1 cellular context compared by ENCODE assay signal in the genomic region with DNA sequence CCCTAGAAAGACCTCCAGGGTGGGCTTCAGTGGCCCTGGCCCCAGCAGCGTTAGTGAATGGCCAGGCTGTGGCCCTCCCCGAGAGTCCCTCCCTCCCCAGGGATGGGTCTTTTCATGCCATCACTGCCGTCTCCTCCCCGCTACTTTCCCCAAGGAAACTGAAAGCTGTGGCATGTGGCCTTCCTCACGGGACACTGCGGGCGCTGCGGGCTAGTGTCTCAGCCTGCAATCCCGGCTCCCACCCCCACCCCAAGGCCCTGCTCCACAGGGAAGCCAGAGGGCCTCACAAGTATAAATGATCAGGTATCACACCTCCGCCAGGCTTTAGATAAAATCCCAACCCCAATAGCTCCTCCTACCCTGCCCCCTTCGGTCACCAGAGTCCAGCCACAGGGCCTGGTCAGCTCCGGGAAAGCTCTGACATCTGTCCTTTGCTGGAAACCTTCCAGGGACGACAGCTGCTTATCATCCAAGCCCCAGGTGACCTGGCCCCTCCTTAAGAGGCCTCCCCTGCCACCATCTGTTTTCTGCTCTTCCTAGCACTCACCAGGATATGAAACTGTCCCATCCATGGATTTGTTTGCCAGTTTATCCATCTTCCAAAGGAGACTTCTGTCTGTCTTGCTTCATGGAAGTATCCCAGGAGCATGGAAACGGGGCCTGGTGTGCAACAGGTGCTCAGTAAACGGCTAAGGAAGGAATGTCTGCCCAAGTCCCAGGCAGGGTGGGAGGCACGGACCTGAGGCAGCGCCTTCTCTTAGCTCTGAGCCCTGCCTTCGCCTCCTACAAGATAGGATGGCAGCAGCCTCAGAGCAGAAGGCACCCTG.
TF ChIP-seq lines count a peak whose summit lies in the region.

No MANE protein-coding gene starts in this region.

TF ChIP-seq in H1, 55 proteins besides CTCF, POLR2A, EP300 and RAD21:
- TF ChIP-seq RNF2 (IDR thresholded peaks at IDR 0.05; ENCODE audit: borderline replicate concordance, low read depth, low read length, missing control alignments, poor library complexity, severe bottlenecking) (no peak), SP4 (IDR thresholded peaks at IDR 0.05; ENCODE audit: low read length) (no peak), CEBPB (IDR thresholded peaks at IDR 0.05; ENCODE audit: low read depth, low read length) (no peak), TAF7 (optimal IDR thresholded peaks at IDR 0.05; ENCODE audit: borderline replicate concordance, low read depth, low read length) (no peak), RXRA (IDR thresholded peaks at IDR 0.05; ENCODE audit: insufficient read depth, low read depth, low read length) (no peak), NANOG (IDR thresholded peaks at IDR 0.05; ENCODE audit: insufficient read depth, low read depth, low read length, poor library complexity, severe bottlenecking) (no peak), HDAC2 (IDR thresholded peaks at IDR 0.05; ENCODE audit: borderline replicate concordance in 1 of 2, low read depth in 2 of 2, low read length in 2 of 2) (no peak), CHD2 (IDR thresholded peaks at IDR 0.05; ENCODE audit: low read length) (no peak), BCL11A (IDR thresholded peaks at IDR 0.05; ENCODE audit: low read depth in 2 of 2, low read length in 2 of 2) (no peak), CREB1 (IDR thresholded peaks at IDR 0.05) (no peak), EZH2 (IDR thresholded peaks at IDR 0.05; ENCODE audit: low read depth, low read length, severe bottlenecking) (no peak), POU5F1 (IDR thresholded peaks at IDR 0.05; ENCODE audit: low read depth, low read length) (no peak), KDM1A (IDR thresholded peaks at IDR 0.05; ENCODE audit: borderline replicate concordance, low read length) (no peak), RBBP5 (IDR thresholded peaks at IDR 0.05; ENCODE audit: borderline replicate concordance, low read depth, low read length) (no peak), GABPA (IDR thresholded peaks at IDR 0.05; ENCODE audit: borderline replicate concordance, insufficient read depth, low read length) (no peak), NRF1 (IDR thresholded peaks at IDR 0.05; ENCODE audit: low read depth, low read length) (no peak), SP2 (IDR thresholded peaks at IDR 0.05; ENCODE audit: low read length) (no peak), SUZ12 (IDR thresholded peaks at IDR 0.05; ENCODE audit: low read length) (no peak)
- TF ChIP-seq, protein P1, sequence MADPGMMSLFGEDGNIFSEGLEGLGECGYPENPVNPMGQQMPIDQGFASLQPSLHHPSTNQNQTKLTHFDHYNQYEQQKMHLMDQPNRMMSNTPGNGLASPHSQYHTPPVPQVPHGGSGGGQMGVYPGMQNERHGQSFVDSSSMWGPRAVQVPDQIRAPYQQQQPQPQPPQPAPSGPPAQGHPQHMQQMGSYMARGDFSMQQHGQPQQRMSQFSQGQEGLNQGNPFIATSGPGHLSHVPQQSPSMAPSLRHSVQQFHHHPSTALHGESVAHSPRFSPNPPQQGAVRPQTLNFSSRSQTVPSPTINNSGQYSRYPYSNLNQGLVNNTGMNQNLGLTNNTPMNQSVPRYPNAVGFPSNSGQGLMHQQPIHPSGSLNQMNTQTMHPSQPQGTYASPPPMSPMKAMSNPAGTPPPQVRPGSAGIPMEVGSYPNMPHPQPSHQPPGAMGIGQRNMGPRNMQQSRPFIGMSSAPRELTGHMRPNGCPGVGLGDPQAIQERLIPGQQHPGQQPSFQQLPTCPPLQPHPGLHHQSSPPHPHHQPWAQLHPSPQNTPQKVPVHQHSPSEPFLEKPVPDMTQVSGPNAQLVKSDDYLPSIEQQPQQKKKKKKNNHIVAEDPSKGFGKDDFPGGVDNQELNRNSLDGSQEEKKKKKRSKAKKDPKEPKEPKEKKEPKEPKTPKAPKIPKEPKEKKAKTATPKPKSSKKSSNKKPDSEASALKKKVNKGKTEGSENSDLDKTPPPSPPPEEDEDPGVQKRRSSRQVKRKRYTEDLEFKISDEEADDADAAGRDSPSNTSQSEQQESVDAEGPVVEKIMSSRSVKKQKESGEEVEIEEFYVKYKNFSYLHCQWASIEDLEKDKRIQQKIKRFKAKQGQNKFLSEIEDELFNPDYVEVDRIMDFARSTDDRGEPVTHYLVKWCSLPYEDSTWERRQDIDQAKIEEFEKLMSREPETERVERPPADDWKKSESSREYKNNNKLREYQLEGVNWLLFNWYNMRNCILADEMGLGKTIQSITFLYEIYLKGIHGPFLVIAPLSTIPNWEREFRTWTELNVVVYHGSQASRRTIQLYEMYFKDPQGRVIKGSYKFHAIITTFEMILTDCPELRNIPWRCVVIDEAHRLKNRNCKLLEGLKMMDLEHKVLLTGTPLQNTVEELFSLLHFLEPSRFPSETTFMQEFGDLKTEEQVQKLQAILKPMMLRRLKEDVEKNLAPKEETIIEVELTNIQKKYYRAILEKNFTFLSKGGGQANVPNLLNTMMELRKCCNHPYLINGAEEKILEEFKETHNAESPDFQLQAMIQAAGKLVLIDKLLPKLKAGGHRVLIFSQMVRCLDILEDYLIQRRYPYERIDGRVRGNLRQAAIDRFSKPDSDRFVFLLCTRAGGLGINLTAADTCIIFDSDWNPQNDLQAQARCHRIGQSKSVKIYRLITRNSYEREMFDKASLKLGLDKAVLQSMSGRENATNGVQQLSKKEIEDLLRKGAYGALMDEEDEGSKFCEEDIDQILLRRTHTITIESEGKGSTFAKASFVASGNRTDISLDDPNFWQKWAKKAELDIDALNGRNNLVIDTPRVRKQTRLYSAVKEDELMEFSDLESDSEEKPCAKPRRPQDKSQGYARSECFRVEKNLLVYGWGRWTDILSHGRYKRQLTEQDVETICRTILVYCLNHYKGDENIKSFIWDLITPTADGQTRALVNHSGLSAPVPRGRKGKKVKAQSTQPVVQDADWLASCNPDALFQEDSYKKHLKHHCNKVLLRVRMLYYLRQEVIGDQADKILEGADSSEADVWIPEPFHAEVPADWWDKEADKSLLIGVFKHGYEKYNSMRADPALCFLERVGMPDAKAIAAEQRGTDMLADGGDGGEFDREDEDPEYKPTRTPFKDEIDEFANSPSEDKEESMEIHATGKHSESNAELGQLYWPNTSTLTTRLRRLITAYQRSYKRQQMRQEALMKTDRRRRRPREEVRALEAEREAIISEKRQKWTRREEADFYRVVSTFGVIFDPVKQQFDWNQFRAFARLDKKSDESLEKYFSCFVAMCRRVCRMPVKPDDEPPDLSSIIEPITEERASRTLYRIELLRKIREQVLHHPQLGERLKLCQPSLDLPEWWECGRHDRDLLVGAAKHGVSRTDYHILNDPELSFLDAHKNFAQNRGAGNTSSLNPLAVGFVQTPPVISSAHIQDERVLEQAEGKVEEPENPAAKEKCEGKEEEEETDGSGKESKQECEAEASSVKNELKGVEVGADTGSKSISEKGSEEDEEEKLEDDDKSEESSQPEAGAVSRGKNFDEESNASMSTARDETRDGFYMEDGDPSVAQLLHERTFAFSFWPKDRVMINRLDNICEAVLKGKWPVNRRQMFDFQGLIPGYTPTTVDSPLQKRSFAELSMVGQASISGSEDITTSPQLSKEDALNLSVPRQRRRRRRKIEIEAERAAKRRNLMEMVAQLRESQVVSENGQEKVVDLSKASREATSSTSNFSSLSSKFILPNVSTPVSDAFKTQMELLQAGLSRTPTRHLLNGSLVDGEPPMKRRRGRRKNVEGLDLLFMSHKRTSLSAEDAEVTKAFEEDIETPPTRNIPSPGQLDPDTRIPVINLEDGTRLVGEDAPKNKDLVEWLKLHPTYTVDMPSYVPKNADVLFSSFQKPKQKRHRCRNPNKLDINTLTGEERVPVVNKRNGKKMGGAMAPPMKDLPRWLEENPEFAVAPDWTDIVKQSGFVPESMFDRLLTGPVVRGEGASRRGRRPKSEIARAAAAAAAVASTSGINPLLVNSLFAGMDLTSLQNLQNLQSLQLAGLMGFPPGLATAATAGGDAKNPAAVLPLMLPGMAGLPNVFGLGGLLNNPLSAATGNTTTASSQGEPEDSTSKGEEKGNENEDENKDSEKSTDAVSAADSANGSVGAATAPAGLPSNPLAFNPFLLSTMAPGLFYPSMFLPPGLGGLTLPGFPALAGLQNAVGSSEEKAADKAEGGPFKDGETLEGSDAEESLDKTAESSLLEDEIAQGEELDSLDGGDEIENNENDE (IDR thresholded peaks at IDR 0.05; ENCODE audit: insufficient replicate concordance, low read length) = no peak
- TF ChIP-seq, protein P2, sequence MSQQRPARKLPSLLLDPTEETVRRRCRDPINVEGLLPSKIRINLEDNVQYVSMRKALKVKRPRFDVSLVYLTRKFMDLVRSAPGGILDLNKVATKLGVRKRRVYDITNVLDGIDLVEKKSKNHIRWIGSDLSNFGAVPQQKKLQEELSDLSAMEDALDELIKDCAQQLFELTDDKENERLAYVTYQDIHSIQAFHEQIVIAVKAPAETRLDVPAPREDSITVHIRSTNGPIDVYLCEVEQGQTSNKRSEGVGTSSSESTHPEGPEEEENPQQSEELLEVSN (IDR thresholded peaks at IDR 0.05) = no peak
